24 cellular contexts compared by ENCODE assay signal in the genomic region with DNA sequence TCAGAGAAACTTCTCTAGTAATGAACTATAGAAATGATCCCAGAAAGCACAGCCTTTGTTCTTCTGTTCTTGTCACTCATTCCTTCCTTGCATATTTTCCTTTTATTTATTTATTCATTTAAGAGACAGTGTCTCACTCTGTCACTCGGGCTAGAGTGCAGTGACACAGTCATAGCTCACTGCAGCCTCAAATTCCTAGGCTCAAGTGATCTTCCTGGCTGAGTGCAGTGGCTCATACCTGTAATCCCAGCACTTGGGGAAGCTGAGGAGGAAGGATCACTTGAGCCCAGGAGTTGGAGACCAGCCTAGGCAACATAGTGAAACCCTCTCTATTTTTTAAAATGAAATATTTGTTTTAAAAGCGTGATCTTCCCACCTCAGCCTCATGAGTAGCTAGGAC.
"Had no signal": no experiment of that assay in that cellular context is flagged by ENCODE, and none has a peak within 500 bp of the region (broad histone marks: within the 10 kb centered on the region; RNA-seq: fewer than 3 reads in every experiment).

No MANE protein-coding gene starts in this region.

- H3K27me3 Mint-ChIP-seq: activated CD4-positive, alpha-beta memory T cell treated with anti-CD3 and anti-CD28 coated beads, Interleukin-2, amount 10 ng/mL, durations not matched to agents 7 days and 5 days; activated CD4-positive, alpha-beta T cell treated with anti-CD3 and anti-CD28 coated beads for 36 hours; activated naive CD8-positive, alpha-beta T cell treated with anti-CD3 and anti-CD28 coated beads, Interleukin-2, amount 50 U/mL, for 24 hours; brain; central memory CD8-positive, alpha-beta T cell; T-cell had no signal

- DNase-seq: activated CD4-positive, alpha-beta memory T cell treated with anti-CD3 and anti-CD28 coated beads, Interleukin-2, amount 10 ng/mL, durations not matched to agents 7 days and 5 days; activated CD4-positive, alpha-beta T cell treated with anti-CD3 and anti-CD28 coated beads, Interleukin-2, amount 50 U/mL, for 1 hour; activated effector memory CD4-positive, alpha-beta T cell treated with Interleukin-2 at 50 U/mL for 16 hours; activated naive CD4-positive, alpha-beta T cell; activated naive CD8-positive, alpha-beta T cell treated with anti-CD3 and anti-CD28 coated beads, Interleukin-2, amount 50 U/mL, for 24 hours; activated T-cell treated with anti-CD3 and anti-CD28 coated beads for 4 hours; amniotic stem cell; Kasumi-1; NCI-H1105 treated with DMSO at 0.1 percent for 48 hours; NCI-H1436 treated with DMSO at 0.1 percent for 48 hours; NCI-H187; NCI-H2081; NCI-H446; NCI-H524; SIG-M5; T-cell; T-helper 2 cell; T1000; WERI-Rb-1 had no signal

- ATAC-seq: T-cell had no signal

- H3K4me3 ChIP-seq: SK-N-MC had no signal

- H3K27ac ChIP-seq: SK-N-MC, WERI-Rb-1 had no signal

- H3K4me1 Mint-ChIP-seq: brain had no signal

- H3K4me3 Mint-ChIP-seq: activated CD4-positive, alpha-beta memory T cell treated with anti-CD3 and anti-CD28 coated beads, Interleukin-2, amount 10 ng/mL, durations not matched to agents 7 days and 5 days; activated CD4-positive, alpha-beta T cell treated with anti-CD3 and anti-CD28 coated beads for 36 hours; activated naive CD8-positive, alpha-beta T cell treated with anti-CD3 and anti-CD28 coated beads, Interleukin-2, amount 50 U/mL, for 24 hours; brain; central memory CD8-positive, alpha-beta T cell; T-cell had no signal

- H3K27ac Mint-ChIP-seq: activated CD4-positive, alpha-beta memory T cell treated with anti-CD3 and anti-CD28 coated beads, Interleukin-2, amount 10 ng/mL, durations not matched to agents 7 days and 5 days; activated naive CD8-positive, alpha-beta T cell treated with anti-CD3 and anti-CD28 coated beads, Interleukin-2, amount 50 U/mL, for 24 hours; brain; T-cell had no signal

- H3K9me3 Mint-ChIP-seq: activated CD4-positive, alpha-beta memory T cell treated with anti-CD3 and anti-CD28 coated beads, Interleukin-2, amount 10 ng/mL, durations not matched to agents 7 days and 5 days; activated naive CD4-positive, alpha-beta T cell treated with anti-CD3 and anti-CD28 coated beads, Interleukin-2, amount 50 U/mL, for 72 hours; activated naive CD8-positive, alpha-beta T cell treated with anti-CD3 and anti-CD28 coated beads, Interleukin-2, amount 50 U/mL, for 24 hours; brain; central memory CD8-positive, alpha-beta T cell; T-cell had no signal
